11 cellular contexts compared by ENCODE assay signal in the genomic region with DNA sequence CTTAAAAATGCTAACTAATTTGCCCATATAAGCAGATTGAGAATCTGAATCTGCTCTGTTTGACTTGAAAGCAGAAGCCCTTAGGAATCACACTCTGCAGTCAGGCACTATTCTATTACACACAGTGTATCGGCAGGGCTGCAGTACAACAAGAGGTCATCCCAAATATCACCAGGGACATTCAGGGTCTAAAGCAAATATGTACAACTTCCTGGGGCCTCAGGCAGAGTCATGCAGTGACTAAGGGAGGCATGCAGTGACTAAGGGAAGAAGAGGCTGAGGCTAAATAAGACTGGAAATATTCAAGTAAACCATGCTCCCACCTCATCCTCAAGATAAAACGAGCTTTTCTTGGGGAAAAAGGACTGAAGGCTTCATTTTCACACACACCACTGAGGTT. TPM values are rescaled to one million over a fixed set of nuclear protein-coding genes. Genes with fewer than 3 reads are reported as not detected.
DNase-seq lines count a peak whose midpoint lies in the region; ATAC-seq, FAIRE-seq and TF ChIP-seq lines count a peak whose summit lies in the region.
"Had no signal": no experiment of that assay in that cellular context is flagged by ENCODE, and none has a peak within 500 bp of the region (broad histone marks: within the 10 kb centered on the region; RNA-seq: fewer than 3 reads in every experiment).

No MANE protein-coding gene starts in this region.

- H3K27me3 Mint-ChIP-seq in WTC11 (ENCODE audit: low read depth), result no peaks in the 10 kb centered on the region

- no peak overlapping the region for H3K9ac ChIP-seq in keratinocyte (ENCODE audit: control insufficient read depth, extremely low read depth, insufficient read depth, low read length)

- no peaks in the 10 kb centered on the region for H3K36me3 Mint-ChIP-seq in WTC11

- peak overlapping the region; percentile 43 for H3K4me2 ChIP-seq in keratinocyte (ENCODE audit: control insufficient read depth, extremely low read depth, insufficient read depth, low read depth, low read length)

- intact Hi-C loops in Right ventricle myocardium superior (cut with DNase I), result no loop called here
- intact Hi-C loops in left ventricle myocardium inferior (cut with micrococcal nuclease), result no loop called here

- no peaks in the 10 kb centered on the region for H4K20me1 ChIP-seq in keratinocyte (ENCODE audit: control insufficient read depth, extremely low read depth, insufficient read depth, low read length)

- H3K9me3 ChIP-seq in left ventricle myocardium inferior (replicated peaks), result no peaks in the 10 kb centered on the region
- no peaks in the 10 kb centered on the region for H3K9me3 ChIP-seq in keratinocyte (ENCODE audit: control insufficient read depth, low read depth, low read length)

- H3K36me3 ChIP-seq in left ventricle myocardium inferior (no peaks in the 10 kb centered on the region), keratinocyte (ENCODE audit: control insufficient read depth in 2 of 2, extremely low read depth in 1 of 2, insufficient read depth in 2 of 2, low read length in 2 of 2) (no peaks in the 10 kb centered on the region)

- H3K4me3 ChIP-seq in left ventricle myocardium inferior, result no peak overlapping the region
- no peak overlapping the region for H3K4me3 ChIP-seq in keratinocyte (ENCODE audit: control insufficient read depth in 2 of 3, extremely low read depth in 1 of 3, insufficient read depth in 2 of 3, low read depth in 1 of 3, low read length in 3 of 3)

- no peaks in the 10 kb centered on the region for H3K27me3 ChIP-seq in left ventricle myocardium inferior (ENCODE audit: low read depth)
- no peaks in the 10 kb centered on the region for H3K27me3 ChIP-seq in keratinocyte (ENCODE audit: control insufficient read depth, extremely low read depth, insufficient read depth, low read length)

- peak overlapping the region; percentile 22 for H2AFZ ChIP-seq in keratinocyte (ENCODE audit: control insufficient read depth, low read length)

- H3K79me2 ChIP-seq in keratinocyte (ENCODE audit: control insufficient read depth, insufficient read depth, low read length), result no peaks in the 10 kb centered on the region

- H3K4me3 Mint-ChIP-seq in WTC11, result no peak overlapping the region
- H3K4me3 Mint-ChIP-seq: activated T-helper 1 cell treated with anti-CD3 and anti-CD28 coated beads, Interleukin-12 subunit alpha, Interleukin-12 subunit beta, Interleukin-2, Interleukin-4 antibody, amounts not matched to agents 30 ng/mL and 10 ng/mL and 1 ng/mL, durations not matched to agents 14 hours and 24 hours and 36 hours had no signal

- no peaks in the 10 kb centered on the region; the same call in 1 of the 2 replicates for H3K9me3 Mint-ChIP-seq in WTC11
- H3K9me3 Mint-ChIP-seq: activated T-helper 1 cell treated with anti-CD3 and anti-CD28 coated beads, Interleukin-12 subunit alpha, Interleukin-12 subunit beta, Interleukin-2, Interleukin-4 antibody, amounts not matched to agents 30 ng/mL and 10 ng/mL and 1 ng/mL, durations not matched to agents 14 hours and 24 hours and 36 hours had no signal

- dilution Hi-C loops in keratinocyte (cut with MboI; ENCODE audit: extremely low pct_ligation_motif_present, low sequenced_read_pairs), result no loop called here

- peak; percentile 99 for FAIRE-seq in keratinocyte (lab: Jason Lieb, UNC)
- FAIRE-seq: A204.1 had no signal

- H3K9me1 ChIP-seq in keratinocyte (ENCODE audit: control insufficient read depth, extremely low read depth, insufficient read depth, low read length), result no peaks in the 10 kb centered on the region

- peaks cover 8% of the 10 kb centered on the region for H3K4me1 Mint-ChIP-seq in WTC11

- DNase-seq in Right ventricle myocardium superior (no peak), left ventricle myocardium inferior (no peak), brain pericyte (ENCODE audit: low read depth, low spot score) (peak; percentile 60), keratinocyte (ENCODE audit: low read depth, low spot score) (peak; percentile 38), HEK293T (ENCODE audit: extremely low spot score) (no peak), HuH-7.5 (ENCODE audit: low spot score) (no peak), WTC11 (ENCODE audit: low spot score) (no peak)
- DNase-seq: NCI-H2171 treated with DMSO at 0.1 percent for 48 hours had no signal

- H3K4me1 ChIP-seq in left ventricle myocardium inferior (no peaks in the 10 kb centered on the region), keratinocyte (ENCODE audit: control insufficient read depth, extremely low read depth, insufficient read depth, low read length) (peaks cover 15% of the 10 kb centered on the region)

- TF ChIP-seq CTCF in left ventricle myocardium inferior (IDR thresholded peaks at IDR 0.05; ENCODE audit: borderline replicate concordance), result no peak
- no peak for TF ChIP-seq CTCF in keratinocyte (optimal IDR thresholded peaks at IDR 0.05 in 1 of 3, IDR thresholded peaks at IDR 0.05 in 1 of 3, conservative IDR thresholded peaks at IDR 0.05 in 1 of 3; ENCODE audit: extremely low read depth in 1 of 3, insufficient read depth in 2 of 3, low read length in 3 of 3)
- TF ChIP-seq CTCF in WTC11 (IDR thresholded peaks at IDR 0.05), result no peak

- ATAC-seq in Right ventricle myocardium superior (ENCODE audit: poor library complexity), result peak; percentile 67
- ATAC-seq in HG03432 (IDR thresholded peaks at IDR 0.05; ENCODE audit: unreplicated experiment), result no peak
- ATAC-seq in WTC11, result no peak

- CTCF ChIA-PET in HEK293T (lab: Yijun Ruan, JAX) (no interaction called here), WTC11 (lab: Charles Lee) (no interaction called here)

- no peak overlapping the region for H3K27ac Mint-ChIP-seq in WTC11
- H3K27ac Mint-ChIP-seq: activated T-helper 1 cell treated with anti-CD3 and anti-CD28 coated beads, Interleukin-12 subunit alpha, Interleukin-12 subunit beta, Interleukin-2, Interleukin-4 antibody, amounts not matched to agents 30 ng/mL and 10 ng/mL and 1 ng/mL, durations not matched to agents 14 hours and 24 hours and 36 hours had no signal

- H3K27ac ChIP-seq in left ventricle myocardium inferior (replicated peaks) (no peak overlapping the region), keratinocyte (ENCODE audit: control insufficient read depth, insufficient read depth, low read length) (peak overlapping the region; percentile 2)

- POLR2A ChIA-PET in HEK293T (lab: Yijun Ruan, JAX) (no interaction called here), WTC11 (lab: Charles Lee) (no interaction called here)

TF ChIP-seq in HEK293T, 16 proteins besides CTCF, POLR2A, EP300 and RAD21:
- TF ChIP-seq SUZ12 (IDR thresholded peaks at IDR 0.05) (no peak), FOXA1 (IDR thresholded peaks at IDR 0.05) (no peak), ARNT (IDR thresholded peaks at IDR 0.05) (no peak), NFRKB (IDR thresholded peaks at IDR 0.05) (no peak)
TF ChIP-seq in HEK293T: peak in this region for 0.

TF ChIP-seq in WTC11, 78 proteins besides CTCF, POLR2A, EP300 and RAD21:
- TF ChIP-seq, protein P1, sequence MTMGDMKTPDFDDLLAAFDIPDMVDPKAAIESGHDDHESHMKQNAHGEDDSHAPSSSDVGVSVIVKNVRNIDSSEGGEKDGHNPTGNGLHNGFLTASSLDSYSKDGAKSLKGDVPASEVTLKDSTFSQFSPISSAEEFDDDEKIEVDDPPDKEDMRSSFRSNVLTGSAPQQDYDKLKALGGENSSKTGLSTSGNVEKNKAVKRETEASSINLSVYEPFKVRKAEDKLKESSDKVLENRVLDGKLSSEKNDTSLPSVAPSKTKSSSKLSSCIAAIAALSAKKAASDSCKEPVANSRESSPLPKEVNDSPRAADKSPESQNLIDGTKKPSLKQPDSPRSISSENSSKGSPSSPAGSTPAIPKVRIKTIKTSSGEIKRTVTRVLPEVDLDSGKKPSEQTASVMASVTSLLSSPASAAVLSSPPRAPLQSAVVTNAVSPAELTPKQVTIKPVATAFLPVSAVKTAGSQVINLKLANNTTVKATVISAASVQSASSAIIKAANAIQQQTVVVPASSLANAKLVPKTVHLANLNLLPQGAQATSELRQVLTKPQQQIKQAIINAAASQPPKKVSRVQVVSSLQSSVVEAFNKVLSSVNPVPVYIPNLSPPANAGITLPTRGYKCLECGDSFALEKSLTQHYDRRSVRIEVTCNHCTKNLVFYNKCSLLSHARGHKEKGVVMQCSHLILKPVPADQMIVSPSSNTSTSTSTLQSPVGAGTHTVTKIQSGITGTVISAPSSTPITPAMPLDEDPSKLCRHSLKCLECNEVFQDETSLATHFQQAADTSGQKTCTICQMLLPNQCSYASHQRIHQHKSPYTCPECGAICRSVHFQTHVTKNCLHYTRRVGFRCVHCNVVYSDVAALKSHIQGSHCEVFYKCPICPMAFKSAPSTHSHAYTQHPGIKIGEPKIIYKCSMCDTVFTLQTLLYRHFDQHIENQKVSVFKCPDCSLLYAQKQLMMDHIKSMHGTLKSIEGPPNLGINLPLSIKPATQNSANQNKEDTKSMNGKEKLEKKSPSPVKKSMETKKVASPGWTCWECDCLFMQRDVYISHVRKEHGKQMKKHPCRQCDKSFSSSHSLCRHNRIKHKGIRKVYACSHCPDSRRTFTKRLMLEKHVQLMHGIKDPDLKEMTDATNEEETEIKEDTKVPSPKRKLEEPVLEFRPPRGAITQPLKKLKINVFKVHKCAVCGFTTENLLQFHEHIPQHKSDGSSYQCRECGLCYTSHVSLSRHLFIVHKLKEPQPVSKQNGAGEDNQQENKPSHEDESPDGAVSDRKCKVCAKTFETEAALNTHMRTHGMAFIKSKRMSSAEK (CRISPR knock-in tag; IDR thresholded peaks at IDR 0.05; ENCODE audit: borderline replicate concordance), result no peak
- no peak for TF ChIP-seq NFE2L1 (CRISPR knock-in tag; IDR thresholded peaks at IDR 0.05)
TF ChIP-seq in WTC11: peak in this region for 0.

RNA-seq across cellular contexts. Expression of a gene that starts 20.9 kb away (rescaled TPM):
- 4.0 TPM for total RNA-seq in Right ventricle myocardium superior
- total RNA-seq in left ventricle myocardium inferior, result 4.0 TPM
- 4.7 to 8.2 TPM (median 6.8 TPM) in 3 replicates for polyA plus RNA-seq in keratinocyte
- 1.4 TPM for polyA plus RNA-seq in keratinocyte (2011; ENCODE audit: low read depth)
- 3.5 and 5.7 TPM in 2 replicates for polyA plus RNA-seq in keratinocyte (2011; cell fraction: cytosol; rRNA removed)
- 13.7 and 14.5 TPM in 2 replicates for polyA plus RNA-seq in keratinocyte (2011; cell fraction: nucleus; rRNA removed)
- polyA plus RNA-seq in keratinocyte (2012; ENCODE audit: low replicate concordance), result 1.5 and 3.8 TPM in 2 replicates
- 10.1 to 29.3 TPM (median 18.9 TPM) in 3 replicates for polyA minus RNA-seq in keratinocyte
- polyA minus RNA-seq in keratinocyte (2011; cell fraction: cytosol; rRNA and poly(A)+ RNA removed), result 4.8 TPM
- 35.7 and 63.8 TPM in 2 replicates for polyA minus RNA-seq in keratinocyte (2011; cell fraction: nucleus; rRNA and poly(A)+ RNA removed)
- total RNA-seq in WTC11 (2021), result 4.6 to 5.8 TPM (median 5.2 TPM) in 3 replicates
- total RNA-seq: activated T-helper 1 cell treated with anti-CD3 and anti-CD28 coated beads, Interleukin-12 subunit alpha, Interleukin-12 subunit beta, Interleukin-2, Interleukin-4 antibody, amounts not matched to agents 30 ng/mL and 10 ng/mL and 1 ng/mL, durations not matched to agents 14 hours and 24 hours and 36 hours had no signal

Comparison
In these comparisons a context has a peak if more than half of its experiments do, and no peak if none do; other contexts are left out.
1. DNase-seq: peak in brain pericyte (single experiment) and keratinocyte (single experiment); none in Right ventricle myocardium superior (single experiment), left ventricle myocardium inferior (single experiment), HEK293T (single experiment), HuH-7.5 (single experiment) and WTC11 (single experiment).